ENCODE assay signal across 13 cellular contexts in genomic region chr2:144249035-144249637, GRCh38.
A peak's percentile ranks its signal among the peaks of the same experiment; 100 is the strongest.
DNase-seq lines count a peak whose midpoint lies in the region; ATAC-seq, FAIRE-seq and TF ChIP-seq lines count a peak whose summit lies in the region.
"Had no signal": no experiment of that assay in that cellular context is flagged by ENCODE, and none has a peak within 500 bp of the region (broad histone marks: within the 10 kb centered on the region; RNA-seq: fewer than 3 reads in every experiment).

No MANE protein-coding gene starts in this region.

- TF ChIP-seq POLR2A in H54 (IDR thresholded peaks at IDR 0.05; ENCODE audit: low read depth, low read length), result no peak

- ATAC-seq in left cardiac atrium (peak; percentile 34 to 44), Right ventricle myocardium inferior (no peak), HG02852 (IDR thresholded peaks at IDR 0.05; ENCODE audit: unreplicated experiment) (peak; percentile 43), GM21447 (IDR thresholded peaks at IDR 0.05; ENCODE audit: unreplicated experiment) (no peak)
- ATAC-seq in stimulated activated memory B cell treated with anti-CD40 and anti-IgM and Interleukin-4, amounts not matched to agents 10 μg/mL and 1 μg/mL and 100 μg/mL, for 72 hours, result no peak

- peaks cover 23% of the 10 kb centered on the region for H3K9me3 Mint-ChIP-seq in activated T-helper 2 cell treated with anti-CD3 and anti-CD28 coated beads, Interferon-gamma antibody, Interleukin-2, Interleukin-4, amounts not matched to agents 10 μg/mL and 5 μg/mL and 100 μg/mL, durations not matched to agents 14 hours and 24 hours and 36 hours
- H3K9me3 Mint-ChIP-seq in stimulated activated memory B cell treated with anti-CD40 and anti-IgM and Interleukin-4, amounts not matched to agents 10 μg/mL and 1 μg/mL and 100 μg/mL, for 72 hours, result peaks cover 15% of the 10 kb centered on the region

- H3K36me3 Mint-ChIP-seq in activated T-helper 2 cell treated with anti-CD3 and anti-CD28 coated beads, Interferon-gamma antibody, Interleukin-2, Interleukin-4, amounts not matched to agents 10 μg/mL and 5 μg/mL and 100 μg/mL, durations not matched to agents 14 hours and 24 hours and 36 hours (ENCODE audit: low read depth), result peaks cover 42% of the 10 kb centered on the region
- H3K36me3 Mint-ChIP-seq in stimulated activated memory B cell treated with anti-CD40 and anti-IgM and Interleukin-4, amounts not matched to agents 10 μg/mL and 1 μg/mL and 100 μg/mL, for 72 hours, result peaks cover 27% of the 10 kb centered on the region

- H3K27ac Mint-ChIP-seq in activated T-helper 2 cell treated with anti-CD3 and anti-CD28 coated beads, Interferon-gamma antibody, Interleukin-2, Interleukin-4, amounts not matched to agents 10 μg/mL and 5 μg/mL and 100 μg/mL, durations not matched to agents 14 hours and 24 hours and 36 hours, result peak overlapping the region; percentile 83
- H3K27ac Mint-ChIP-seq in stimulated activated memory B cell treated with anti-CD40 and anti-IgM and Interleukin-4, amounts not matched to agents 10 μg/mL and 1 μg/mL and 100 μg/mL, for 72 hours, result peak overlapping the region; percentile 64
- H3K27ac Mint-ChIP-seq: type B pancreatic cell had no signal

- peaks cover 32% of the 10 kb centered on the region for H3K4me1 Mint-ChIP-seq in activated T-helper 2 cell treated with anti-CD3 and anti-CD28 coated beads, Interferon-gamma antibody, Interleukin-2, Interleukin-4, amounts not matched to agents 10 μg/mL and 5 μg/mL and 100 μg/mL, durations not matched to agents 14 hours and 24 hours and 36 hours (ENCODE audit: low read depth)
- peaks cover 30% of the 10 kb centered on the region for H3K4me1 Mint-ChIP-seq in stimulated activated memory B cell treated with anti-CD40 and anti-IgM and Interleukin-4, amounts not matched to agents 10 μg/mL and 1 μg/mL and 100 μg/mL, for 72 hours

- FAIRE-seq in H54 (lab: Jason Lieb, UNC), result no peak
- FAIRE-seq: HTR-8/SVneo had no signal

- DNase-seq in left cardiac atrium, result no peak
- no peak for DNase-seq in Right ventricle myocardium inferior (ENCODE audit: missing footprints)
- no peak for DNase-seq in activated T-helper 2 cell treated with anti-CD3 and anti-CD28 coated beads, Interferon-gamma antibody, Interleukin-2, Interleukin-4, amounts not matched to agents 10 μg/mL and 5 μg/mL and 100 μg/mL, durations not matched to agents 14 hours and 24 hours and 36 hours (ENCODE audit: low spot score)
- no peak for DNase-seq in H54 (ENCODE audit: insufficient read length, low spot score)
- DNase-seq in effector CD4-positive, alpha-beta T cell, result no peak
- DNase-seq: AML-193, NCI-H1436, right cardiac atrium had no signal

- no peak overlapping the region for H3K4me3 Mint-ChIP-seq in activated T-helper 2 cell treated with anti-CD3 and anti-CD28 coated beads, Interferon-gamma antibody, Interleukin-2, Interleukin-4, amounts not matched to agents 10 μg/mL and 5 μg/mL and 100 μg/mL, durations not matched to agents 14 hours and 24 hours and 36 hours (ENCODE audit: low read depth)
- H3K4me3 Mint-ChIP-seq in stimulated activated memory B cell treated with anti-CD40 and anti-IgM and Interleukin-4, amounts not matched to agents 10 μg/mL and 1 μg/mL and 100 μg/mL, for 72 hours, result no peak overlapping the region
- H3K4me3 Mint-ChIP-seq: type B pancreatic cell had no signal

- intact Hi-C loops in left cardiac atrium (cut with DNase I), result no loop called here
- intact Hi-C loops in Right ventricle myocardium inferior (cut with DNase I), result no loop called here
- intact Hi-C loops in activated T-helper 2 cell treated with anti-CD3 and anti-CD28 coated beads, Interferon-gamma antibody, Interleukin-2, Interleukin-4, amounts not matched to agents 10 μg/mL and 5 μg/mL and 100 μg/mL, durations not matched to agents 14 hours and 24 hours and 36 hours (cut with micrococcal nuclease), result loop anchor here (1.0 kb wide), 1 partner anchor 9 kb away; no protein-coding TSS in a partner anchor

- no peaks in the 10 kb centered on the region for H3K27me3 Mint-ChIP-seq in activated T-helper 2 cell treated with anti-CD3 and anti-CD28 coated beads, Interferon-gamma antibody, Interleukin-2, Interleukin-4, amounts not matched to agents 10 μg/mL and 5 μg/mL and 100 μg/mL, durations not matched to agents 14 hours and 24 hours and 36 hours (ENCODE audit: low read depth)
- H3K27me3 Mint-ChIP-seq in stimulated activated memory B cell treated with anti-CD40 and anti-IgM and Interleukin-4, amounts not matched to agents 10 μg/mL and 1 μg/mL and 100 μg/mL, for 72 hours, result no peaks in the 10 kb centered on the region
- H3K27me3 Mint-ChIP-seq: type B pancreatic cell had no signal

Comparison
In these comparisons a context has a peak if more than half of its experiments do, and no peak if none do; other contexts are left out.
1. ATAC-seq: peak in left cardiac atrium (2 of 2) and HG02852 (single experiment); none in Right ventricle myocardium inferior (single experiment), stimulated activated memory B cell treated with anti-CD40 and anti-IgM and Interleukin-4, amounts not matched to agents 10 μg/mL and 1 μg/mL and 100 μg/mL, for 72 hours (single experiment) and GM21447 (single experiment).